ENCODE assay signal across 9 cellular contexts in genomic region chr11:7987560-7987883, GRCh38. TPM values are rescaled to one million over a fixed set of nuclear protein-coding genes. Genes with fewer than 3 reads are reported as not detected.
DNase-seq lines count a peak whose midpoint lies in the region; ATAC-seq and TF ChIP-seq lines count a peak whose summit lies in the region.
"Not testable (repeated sequence)": the region's sequence is repeated elsewhere in the genome, so short reads cannot be mapped to it uniquely, and the experiment has no call there.
"Had no signal": no experiment of that assay in that cellular context is flagged by ENCODE, and none has a peak within 500 bp of the region (broad histone marks: within the 10 kb centered on the region; RNA-seq: fewer than 3 reads in every experiment).

No MANE protein-coding gene starts in this region.

- peak overlapping the region; percentile 65 for H3K27ac ChIP-seq in SJCRH30
- peak overlapping the region in 1 of 2 donors; percentile 87 for H3K27ac ChIP-seq in left lung
- peak overlapping the region in 1 of 2 donors; percentile 64 for H3K27ac ChIP-seq in ovary
- H3K27ac ChIP-seq in transverse colon, result peak overlapping the region; percentile 79 to 90 (median 85)

- not testable (repeated sequence) for TF ChIP-seq CTCF in Caco-2 (IDR thresholded peaks at IDR 0.05; ENCODE audit: insufficient read depth in 1 of 2, low read depth in 1 of 2, low read length in 1 of 2, severe bottlenecking in 1 of 2, unreplicated experiment in 1 of 2); epithelial cell of esophagus (IDR thresholded peaks at IDR 0.05; ENCODE audit: insufficient read depth, low read depth, low read length, missing control alignments); left lung (IDR thresholded peaks at IDR 0.05); ovary (IDR thresholded peaks at IDR 0.05); transverse colon (IDR thresholded peaks at IDR 0.05)

- TF ChIP-seq EP300 in ovary (IDR thresholded peaks at IDR 0.05); transverse colon (IDR thresholded peaks at IDR 0.05; ENCODE audit: low read depth): not testable (repeated sequence)

- H3K4me3 ChIP-seq in Caco-2 (ENCODE audit: low read depth, low read length) (peak overlapping the region; percentile 70), SJCRH30 (peak overlapping the region; percentile 88), epithelial cell of esophagus (ENCODE audit: low read length) (peak overlapping the region; percentile 97), left lung (peak overlapping the region; percentile 76 to 88), ovary (peak overlapping the region; percentile 87), transverse colon (peak overlapping the region; percentile 79 to 97 (median 92))

- H3K9me3 Mint-ChIP-seq in Caco-2 (ENCODE audit: unreplicated experiment); activated naive CD8-positive, alpha-beta T cell treated with anti-CD3 and anti-CD28 coated beads for 36 hours: not testable (repeated sequence)

- peaks cover 49% of the 10 kb centered on the region for H3K36me3 Mint-ChIP-seq in Caco-2 (ENCODE audit: insufficient read depth, unreplicated experiment)
- H3K36me3 Mint-ChIP-seq in activated naive CD8-positive, alpha-beta T cell treated with anti-CD3 and anti-CD28 coated beads for 36 hours, result peaks cover 20% of the 10 kb centered on the region

- H3K4me3 Mint-ChIP-seq in Caco-2 (ENCODE audit: unreplicated experiment), result peak overlapping the region; percentile 95
- peak overlapping the region; percentile 98 for H3K4me3 Mint-ChIP-seq in activated naive CD8-positive, alpha-beta T cell treated with anti-CD3 and anti-CD28 coated beads for 36 hours

- peaks cover 11% of the 10 kb centered on the region for H3K4me1 Mint-ChIP-seq in Caco-2 (ENCODE audit: low read depth, unreplicated experiment)
- peaks cover 32% of the 10 kb centered on the region for H3K4me1 Mint-ChIP-seq in activated naive CD8-positive, alpha-beta T cell treated with anti-CD3 and anti-CD28 coated beads for 36 hours

- not testable (repeated sequence) for H3K27me3 Mint-ChIP-seq in Caco-2 (ENCODE audit: insufficient read depth, unreplicated experiment); activated naive CD8-positive, alpha-beta T cell treated with anti-CD3 and anti-CD28 coated beads for 36 hours

- 0 to 1% (median 0%) methylated on average over 9 to 13 of the region's 13 CpGs for WGBS in ovary, 3 donors
- 0 to 1% methylated on average over 3 to 8 of the region's 13 CpGs for WGBS in transverse colon (ENCODE audit: low coverage in 1 of 2), 2 donors

- peak; percentile 8 for ATAC-seq in HG03135 (IDR thresholded peaks at IDR 0.05; ENCODE audit: unreplicated experiment)
- not testable (repeated sequence) for ATAC-seq in left lung

- in situ Hi-C loops in transverse colon (cut with MboI; ENCODE audit: low pct_ligation_motif_present in 1 of 4, low pct_unique_long_range_greater_than_20kb in 1 of 4, low sequenced_read_pairs in 3 of 4), result loop anchor here in 3 of 4 donors (5.0 to 10.0 kb wide), 2 partner anchors 93 to 95 kb away; no protein-coding TSS in a partner anchor

- TF ChIP-seq POLR2A in ovary (IDR thresholded peaks at IDR 0.05); transverse colon (IDR thresholded peaks at IDR 0.05): not testable (repeated sequence)

- H3K36me3 ChIP-seq in Caco-2 (ENCODE audit: control insufficient read depth, insufficient read depth, low read length); ovary: not testable (repeated sequence)
- H3K36me3 ChIP-seq in SJCRH30, result peaks cover 33% of the 10 kb centered on the region
- H3K36me3 ChIP-seq in left lung, result peaks cover 0 to 21% of the 10 kb centered on the region in 2 donors
- peaks cover 0 to 15% (median 4%) of the 10 kb centered on the region in 4 donors for H3K36me3 ChIP-seq in transverse colon

- BruUV-seq in Caco-2 (replicated peaks; lab: Mats Ljungman, UMichigan), result not testable (repeated sequence)

- POLR2A ChIA-PET in Caco-2 (lab: Charles Lee), result interaction anchor here (0.6 to 1.6 kb wide), 6 partner anchors 78 to 154 kb away, joined by 3 to 17 read pairs (median 5); no protein-coding TSS in a partner anchor

- not testable (repeated sequence) for H3K27me3 ChIP-seq in Caco-2 (replicated peaks; ENCODE audit: control insufficient read depth, insufficient read depth, low read length); SJCRH30; left lung; ovary; transverse colon

- H3K9me3 ChIP-seq in Caco-2; SJCRH30 (replicated peaks); left lung; ovary; transverse colon: not testable (repeated sequence)

- peak overlapping the region; percentile 94 for H3K27ac Mint-ChIP-seq in Caco-2 (ENCODE audit: unreplicated experiment)
- H3K27ac Mint-ChIP-seq in activated naive CD8-positive, alpha-beta T cell treated with anti-CD3 and anti-CD28 coated beads for 36 hours, result peak overlapping the region; percentile 96

- not testable (repeated sequence) for DNase-seq in Caco-2; SJCRH30; activated naive CD8-positive, alpha-beta T cell treated with anti-CD3 and anti-CD28 coated beads for 36 hours; epithelial cell of esophagus (ENCODE audit: low read depth); left lung; ovary; transverse colon

- CTCF ChIA-PET in Caco-2 (lab: Charles Lee), result interaction anchor here (0.7 to 2.0 kb wide), 13 partner anchors 10 to 889 kb away, joined by 3 to 47 read pairs (median 9); no protein-coding TSS in a partner anchor

- intact Hi-C loops in Caco-2 (cut with micrococcal nuclease; ENCODE audit: unreplicated experiment) (loop anchor here (1.0 to 5.0 kb wide), 4 partner anchors 82 to 890 kb away; no protein-coding TSS in a partner anchor), left lung (cut with DNase I) (loop anchor here in 1 of 2 donors (2.0 kb wide), 1 partner anchor 93 kb away; no protein-coding TSS in a partner anchor), ovary (cut with DNase I) (loop anchor here in 2 of 4 donors (5.0 kb wide), 2 partner anchors 90 to 95 kb away; no protein-coding TSS in a partner anchor), transverse colon (cut with DNase I; ENCODE audit: low total_unique reads) (loop anchor here (5.0 kb wide), 1 partner anchor 95 kb away; no protein-coding TSS in a partner anchor)

- H3K4me1 ChIP-seq in Caco-2 (peaks cover 10% of the 10 kb centered on the region), left lung (peaks cover 11 to 39% of the 10 kb centered on the region in 2 donors), transverse colon (peaks cover 16 to 37% (median 20%) of the 10 kb centered on the region in 4 donors)
- not testable (repeated sequence) for H3K4me1 ChIP-seq in SJCRH30; ovary (ENCODE audit: insufficient read depth)

RNA-seq across cellular contexts. Expression of gene EIF3F, which starts 0.4 kb away (rescaled TPM):
- 289 and 315 TPM in 2 replicates for total RNA-seq in Caco-2 (2022)
- 358 and 370 TPM in 2 replicates for total RNA-seq in SJCRH30 (2014; rRNA removed; shearing (Covaris generic))
- 100 to 1,000 TPM; 314 to 316 TPM for total RNA-seq in activated naive CD8-positive, alpha-beta T cell treated with anti-CD3 and anti-CD28 coated beads for 36 hours
- total RNA-seq in left lung, result 100 to 1,000 TPM; 153 to 213 TPM
- total RNA-seq in ovary, result 100 to 1,000 TPM; 235 to 459 (median 309) TPM
- 100 to 1,000 TPM; 497 to 764 TPM for polyA plus RNA-seq in ovary
- total RNA-seq in transverse colon, result 100 to 1,000 TPM; 103 to 873 (median 206) TPM

RNA-seq across cellular contexts. Expression of gene NLRP10, which starts 22.3 kb away (rescaled TPM):
- total RNA-seq in Caco-2 (2022) (0.14 and 0.20 TPM in 2 replicates), left lung (not detected), ovary (not detected), transverse colon (not detected)
- total RNA-seq in SJCRH30 (2014; rRNA removed; shearing (Covaris generic)), result not detected in 2 replicates
- not detected for total RNA-seq in activated naive CD8-positive, alpha-beta T cell treated with anti-CD3 and anti-CD28 coated beads for 36 hours
- not detected for polyA plus RNA-seq in ovary
- total RNA-seq: esophagus mucosa had no signal

RNA-seq across cellular contexts. Expression of gene OR10A3, which starts 46.0 kb away (rescaled TPM):
- total RNA-seq in Caco-2 (2022) (not detected in 2 replicates), left lung (not detected), ovary (not detected), transverse colon (not detected)
- total RNA-seq in SJCRH30 (2014; rRNA removed; shearing (Covaris generic)), result not detected in 2 replicates
- total RNA-seq in activated naive CD8-positive, alpha-beta T cell treated with anti-CD3 and anti-CD28 coated beads for 36 hours, result not detected
- not detected for polyA plus RNA-seq in ovary
- total RNA-seq: esophagus mucosa had no signal

RNA-seq across cellular contexts. Expression of gene OR10A6, which starts 56.5 kb away (rescaled TPM):
- not detected in 2 replicates for total RNA-seq in Caco-2 (2022)
- not detected in 2 replicates for total RNA-seq in SJCRH30 (2014; rRNA removed; shearing (Covaris generic))
- not detected for total RNA-seq in activated naive CD8-positive, alpha-beta T cell treated with anti-CD3 and anti-CD28 coated beads for 36 hours
- not detected for total RNA-seq in left lung
- total RNA-seq in ovary, result not detected
- polyA plus RNA-seq in ovary, result not detected
- total RNA-seq in transverse colon, result not detected
- total RNA-seq: esophagus mucosa had no signal
